ENCODE assay signal across 2 cellular contexts in the genomic region with DNA sequence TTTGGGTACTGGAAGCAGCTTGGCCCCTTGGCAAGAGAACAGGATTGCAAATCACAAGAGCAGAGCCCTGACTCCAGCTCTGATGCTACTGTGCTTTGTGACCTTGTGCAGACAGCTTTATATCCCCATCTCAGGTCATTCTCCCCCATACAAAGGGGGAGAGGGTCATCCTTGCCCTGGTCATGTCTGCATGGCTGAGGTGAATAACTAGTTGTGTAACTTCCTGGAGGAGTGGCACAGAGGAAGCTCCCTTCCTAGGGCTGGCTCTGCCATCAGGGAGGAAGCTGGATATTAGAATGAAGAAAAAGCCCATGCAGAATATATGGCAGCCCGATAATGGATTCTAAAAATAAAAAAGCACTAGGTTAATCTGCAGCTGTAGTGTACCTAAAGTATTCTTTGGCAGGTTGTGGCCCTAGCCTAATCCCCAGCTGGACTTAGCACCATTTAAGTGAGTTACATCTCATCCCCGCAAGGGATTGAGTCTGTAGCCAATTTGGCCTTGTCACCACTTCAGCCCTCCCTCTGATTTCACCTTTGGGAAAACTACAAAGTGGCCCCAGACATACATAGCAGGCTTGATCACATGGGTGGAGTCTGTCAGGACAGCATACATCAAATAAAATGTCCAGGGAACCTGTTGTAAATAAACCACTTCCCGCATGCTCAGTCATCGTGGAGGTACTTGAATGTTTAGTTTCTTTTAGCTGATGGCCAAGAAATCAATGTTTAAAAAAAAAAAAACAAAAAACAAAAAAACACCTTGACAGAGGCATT.
TF ChIP-seq lines count a peak whose summit lies in the region.

No MANE protein-coding gene starts in this region.

TF ChIP-seq in SK-N-SH treated with all-trans-retinoic acid at 6 μM for 48 hours, 23 proteins besides CTCF, POLR2A, EP300 and RAD21 (continued from another document):
- TF ChIP-seq ZNF70 (CRISPR knock-in tag; IDR thresholded peaks at IDR 0.05) (no peak), ZC3H10 (CRISPR knock-in tag; IDR thresholded peaks at IDR 0.05) (0 out of 2 replicates have a peak, but pooled peaks have one; percentile 9), ZFP3 (CRISPR knock-in tag; IDR thresholded peaks at IDR 0.05) (peak; percentile 46; the same call in 1 of the 2 replicates), ZNF565 (CRISPR knock-in tag; conservative IDR thresholded peaks at IDR 0.05; ENCODE audit: low read depth) (no peak), ARNTL (CRISPR knock-in tag; IDR thresholded peaks at IDR 0.05; ENCODE audit: borderline replicate concordance, low read depth) (no peak)
- TF ChIP-seq, protein P1, sequence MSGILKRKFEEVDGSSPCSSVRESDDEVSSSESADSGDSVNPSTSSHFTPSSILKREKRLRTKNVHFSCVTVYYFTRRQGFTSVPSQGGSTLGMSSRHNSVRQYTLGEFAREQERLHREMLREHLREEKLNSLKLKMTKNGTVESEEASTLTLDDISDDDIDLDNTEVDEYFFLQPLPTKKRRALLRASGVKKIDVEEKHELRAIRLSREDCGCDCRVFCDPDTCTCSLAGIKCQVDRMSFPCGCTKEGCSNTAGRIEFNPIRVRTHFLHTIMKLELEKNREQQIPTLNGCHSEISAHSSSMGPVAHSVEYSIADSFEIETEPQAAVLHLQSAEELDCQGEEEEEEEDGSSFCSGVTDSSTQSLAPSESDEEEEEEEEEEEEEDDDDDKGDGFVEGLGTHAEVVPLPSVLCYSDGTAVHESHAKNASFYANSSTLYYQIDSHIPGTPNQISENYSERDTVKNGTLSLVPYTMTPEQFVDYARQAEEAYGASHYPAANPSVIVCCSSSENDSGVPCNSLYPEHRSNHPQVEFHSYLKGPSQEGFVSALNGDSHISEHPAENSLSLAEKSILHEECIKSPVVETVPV (CRISPR knock-in tag; IDR thresholded peaks at IDR 0.05) = no peak
- TF ChIP-seq, protein P2, sequence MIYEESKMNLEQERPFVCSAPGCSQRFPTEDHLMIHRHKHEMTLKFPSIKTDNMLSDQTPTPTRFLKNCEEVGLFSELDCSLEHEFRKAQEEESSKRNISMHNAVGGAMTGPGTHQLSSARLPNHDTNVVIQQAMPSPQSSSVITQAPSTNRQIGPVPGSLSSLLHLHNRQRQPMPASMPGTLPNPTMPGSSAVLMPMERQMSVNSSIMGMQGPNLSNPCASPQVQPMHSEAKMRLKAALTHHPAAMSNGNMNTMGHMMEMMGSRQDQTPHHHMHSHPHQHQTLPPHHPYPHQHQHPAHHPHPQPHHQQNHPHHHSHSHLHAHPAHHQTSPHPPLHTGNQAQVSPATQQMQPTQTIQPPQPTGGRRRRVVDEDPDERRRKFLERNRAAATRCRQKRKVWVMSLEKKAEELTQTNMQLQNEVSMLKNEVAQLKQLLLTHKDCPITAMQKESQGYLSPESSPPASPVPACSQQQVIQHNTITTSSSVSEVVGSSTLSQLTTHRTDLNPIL (CRISPR knock-in tag; IDR thresholded peaks at IDR 0.05; ENCODE audit: low read depth) = 0 out of 2 replicates have a peak, but pooled peaks have one; percentile 11

TF ChIP-seq in SK-N-SH, 30 proteins besides CTCF, POLR2A, EP300 and RAD21:
- TF ChIP-seq, protein P3, sequence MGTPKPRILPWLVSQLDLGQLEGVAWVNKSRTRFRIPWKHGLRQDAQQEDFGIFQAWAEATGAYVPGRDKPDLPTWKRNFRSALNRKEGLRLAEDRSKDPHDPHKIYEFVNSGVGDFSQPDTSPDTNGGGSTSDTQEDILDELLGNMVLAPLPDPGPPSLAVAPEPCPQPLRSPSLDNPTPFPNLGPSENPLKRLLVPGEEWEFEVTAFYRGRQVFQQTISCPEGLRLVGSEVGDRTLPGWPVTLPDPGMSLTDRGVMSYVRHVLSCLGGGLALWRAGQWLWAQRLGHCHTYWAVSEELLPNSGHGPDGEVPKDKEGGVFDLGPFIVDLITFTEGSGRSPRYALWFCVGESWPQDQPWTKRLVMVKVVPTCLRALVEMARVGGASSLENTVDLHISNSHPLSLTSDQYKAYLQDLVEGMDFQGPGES (IDR thresholded peaks at IDR 0.05; ENCODE audit: low read depth, low read length) = no peak
- no peak for TF ChIP-seq GABPA (IDR thresholded peaks at IDR 0.05; ENCODE audit: low read depth)
